Comparison of ENCODE assay signal across 7 cellular contexts in genomic region chr5:141560141-141560540, GRCh38. TPM values are rescaled to one million over a fixed set of nuclear protein-coding genes. Genes with fewer than 3 reads are reported as not detected.
DNase-seq lines count a peak whose midpoint lies in the region; ATAC-seq and TF ChIP-seq lines count a peak whose summit lies in the region.

No MANE protein-coding gene starts in this region.

- H3K9me3 ChIP-seq in adrenal gland (replicated peaks in 1 of 3) (no peaks in the 10 kb centered on the region), thoracic aorta (no peaks in the 10 kb centered on the region)

- H3K4me1 ChIP-seq in adrenal gland (replicated peaks in 1 of 2) (peaks cover 5 to 38% of the 10 kb centered on the region in 2 donors), thoracic aorta (ENCODE audit: control insufficient read depth in 1 of 2, low read depth in 2 of 2) (peaks cover 19 to 35% of the 10 kb centered on the region in 2 donors)

- no peak for ATAC-seq in thoracic aorta (ENCODE audit: insufficient number of reproducible peaks, low FRiP score, low read depth)
- no peak for ATAC-seq in GM18907 (IDR thresholded peaks at IDR 0.05; ENCODE audit: unreplicated experiment)

- H3K27me3 ChIP-seq in adrenal gland (no peaks in the 10 kb centered on the region), thoracic aorta (replicated peaks; ENCODE audit: insufficient read depth) (no peaks in the 10 kb centered on the region)

- TF ChIP-seq POLR2A in adrenal gland (IDR thresholded peaks at IDR 0.05): no peak

- intact Hi-C loops in adrenal gland (cut with DNase I): loop anchor here (5.0 to 10.0 kb wide), 2 partner anchors 145 to 148 kb away; partner anchors contain the start of genes PCDHGA10 (in 2 of the 2) and PCDHGB7 (in 1 of the 2)

- H3K4me3 ChIP-seq in adrenal gland (peak overlapping the region in 1 of 4 donors; percentile 13), thoracic aorta (peak overlapping the region; percentile 56)

- no peaks in the 10 kb centered on the region for H3K36me3 ChIP-seq in adrenal gland (replicated peaks in 1 of 2)
- H3K36me3 ChIP-seq in thoracic aorta: no peaks in the 10 kb centered on the region

- no peak for TF ChIP-seq CTCF in adrenal gland (IDR thresholded peaks at IDR 0.05)
- TF ChIP-seq CTCF in thoracic aorta (IDR thresholded peaks at IDR 0.05): no peak

- peak; percentile 46 for DNase-seq in NCI-H146 (lab: John Stamatoyannopoulos, UW)
- no peak for DNase-seq in adrenal gland
- peak; percentile 33 for DNase-seq in kidney tubule cell (ENCODE audit: low spot score)
- no peak for DNase-seq in thoracic aorta (ENCODE audit: low spot score)
- no peak for DNase-seq in iPS-NIHi11 (ENCODE audit: low spot score)
- DNase-seq in anterior cingulate cortex (lab: John Stamatoyannopoulos, UW): no peak

- peak overlapping the region; percentile 41 to 90 (median 89) for H3K27ac ChIP-seq in adrenal gland
- H3K27ac ChIP-seq in thoracic aorta: peak overlapping the region; percentile 53 to 93

RNA-seq across cellular contexts. Expression of gene DIAPH1, which starts 58.7 kb away (rescaled TPM):
- total RNA-seq in adrenal gland: 10 to 100 TPM; 44.2 to 91.2 (median 59.0) TPM
- polyA plus RNA-seq in adrenal gland: 10 to 100 TPM; 30.4 to 35.3 (median 35.0) TPM
- 10 to 100 TPM; 91.0 to 93.1 TPM for total RNA-seq in thoracic aorta

Comparison
In these comparisons a context has a peak if more than half of its experiments do, and no peak if none do; other contexts are left out.
1. DNase-seq: peak in NCI-H146 (single experiment) and kidney tubule cell (single experiment); none in adrenal gland (0 of 7), thoracic aorta (single experiment), iPS-NIHi11 (single experiment) and anterior cingulate cortex (0 of 58).